6 cellular contexts compared by ENCODE assay signal in genomic region chr14:21602181-21602580, GRCh38. TPM values are rescaled to one million over a fixed set of nuclear protein-coding genes. Genes with fewer than 3 reads are reported as not detected.
"Had no signal": no experiment of that assay in that cellular context is flagged by ENCODE, and none has a peak within 500 bp of the region (broad histone marks: within the 10 kb centered on the region; RNA-seq: fewer than 3 reads in every experiment).

No MANE protein-coding gene starts in this region.

RNA-seq across cellular contexts. Expression of gene OR10G3, which starts 22.3 kb away (rescaled TPM):
- total RNA-seq: GM23248, GM23338, H1, H4, H7, HFFc6 had no signal
- polyA plus RNA-seq: GM23248, GM23338, H1 had no signal

RNA-seq across cellular contexts. Expression of gene OR10G2, which starts 32.6 kb away (rescaled TPM):
- total RNA-seq: GM23248, GM23338, H1, H4, H7, HFFc6 had no signal
- polyA plus RNA-seq: GM23248, GM23338, H1 had no signal

RNA-seq across cellular contexts. Expression of gene OR4E2, which starts 51.5 kb away (rescaled TPM):
- total RNA-seq: GM23248, GM23338, H1, H4, H7, HFFc6 had no signal
- polyA plus RNA-seq: GM23248, GM23338, H1 had no signal
